In the genomic region with DNA sequence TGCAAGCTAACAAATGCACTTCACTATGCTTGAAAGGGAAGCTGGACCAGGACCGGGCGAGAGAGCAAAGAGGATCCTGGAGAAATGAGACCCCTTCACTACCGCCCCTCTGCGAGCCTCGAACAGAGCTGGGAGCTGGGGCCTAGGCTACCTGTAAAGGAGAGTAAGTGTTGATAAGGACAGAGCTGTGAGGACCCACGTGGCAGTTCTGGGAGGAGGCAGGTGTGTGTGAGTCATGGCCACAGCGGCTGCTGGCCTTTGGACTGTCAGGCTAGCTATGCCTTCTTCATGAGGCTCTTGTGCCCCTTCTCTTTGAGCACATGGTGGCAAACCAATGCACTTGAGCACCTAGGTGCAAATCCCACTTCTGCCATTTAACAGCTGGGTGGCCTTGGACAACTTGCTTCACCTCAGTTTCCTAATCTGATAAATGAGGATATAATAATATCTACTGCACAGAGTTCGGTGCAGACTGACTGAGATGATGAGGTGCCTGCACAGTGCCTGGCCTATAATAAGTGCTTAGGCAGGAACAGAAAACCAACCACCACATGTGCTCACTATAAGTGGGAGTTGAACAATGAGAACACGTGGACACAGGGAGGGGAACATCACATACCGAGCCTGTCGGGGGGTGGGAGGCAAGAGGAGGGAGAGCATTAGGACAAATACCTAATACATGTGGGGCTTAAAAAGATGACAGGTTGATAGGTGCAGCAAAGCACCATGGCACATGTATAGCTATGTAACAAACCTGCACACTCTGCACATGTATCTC, we compare ENCODE assay signal across 29 cellular contexts. TPM values are rescaled to one million over a fixed set of nuclear protein-coding genes. Genes with fewer than 3 reads are reported as not detected.
DNase-seq lines count a peak whose midpoint lies in the region; ATAC-seq, FAIRE-seq and TF ChIP-seq lines count a peak whose summit lies in the region.
"Had no signal": no experiment of that assay in that cellular context is flagged by ENCODE, and none has a peak within 500 bp of the region (broad histone marks: within the 10 kb centered on the region; RNA-seq: fewer than 3 reads in every experiment).

No MANE protein-coding gene starts in this region.

- peaks cover 22 to 48% (median 27%) of the 10 kb centered on the region in 5 donors for H3K27me3 Mint-ChIP-seq in naive thymus-derived CD4-positive, alpha-beta T cell

- H3K27ac Mint-ChIP-seq in naive thymus-derived CD4-positive, alpha-beta T cell, result no peak overlapping the region
- H3K27ac Mint-ChIP-seq: activated naive CD8-positive, alpha-beta T cell treated with anti-CD3 and anti-CD28 coated beads, Interleukin-2, amount 10 ng/mL, durations not matched to agents 7 days and 5 days; activated T-helper 2 cell treated with anti-CD3 and anti-CD28 coated beads, Interferon-gamma antibody, Interleukin-2, Interleukin-4, amounts not matched to agents 10 μg/mL and 5 μg/mL and 100 μg/mL, durations not matched to agents 14 hours and 24 hours and 36 hours; endodermal cell; GM23338; T-helper 1 cell treated with Interleukin-12 subunit alpha and Interleukin-12 subunit beta and Interleukin-4 antibody, amounts not matched to agents 30 μg/mL and 1 μg/mL, for 36 hours had no signal

- TF ChIP-seq POLR2A in body of pancreas (IDR thresholded peaks at IDR 0.05) (no peak), GM12891 (IDR thresholded peaks at IDR 0.05; ENCODE audit: low read depth, low read length) (no peak)

- DNase-seq in Ammon's horn (ENCODE audit: low spot score) (peak; percentile 58), HT1080 (ENCODE audit: low read depth) (peak; percentile 25), body of pancreas (peak; percentile 63 to 87 (median 78)), mucosa of descending colon (peak; percentile 66 to 75 (median 73)), NCI-H2171 (lab: John Stamatoyannopoulos, UW) (no peak), GM12891 (ENCODE audit: insufficient read length, low spot score) (no peak), foreskin melanocyte (no peak)
- no peak for DNase-seq in naive thymus-derived CD4-positive, alpha-beta T cell
- DNase-seq: activated CD4-positive, alpha-beta T cell treated with anti-CD3 and anti-CD28 coated beads, Interleukin-2, amount 10 ng/mL, durations not matched to agents 7 days and 5 days; activated CD8-positive, alpha-beta memory T cell treated with anti-CD3 and anti-CD28 coated beads, Interleukin-2, amount 50 U/mL, for 4 hours; activated naive CD8-positive, alpha-beta T cell treated with anti-CD3 and anti-CD28 coated beads, Interleukin-2, amount 10 ng/mL, durations not matched to agents 7 days and 5 days; endodermal cell; GF-D8; heart right ventricle; mammary epithelial cell; naive B cell; NCI-H2107; NCI-H526 treated with DMSO at 0.1 percent for 48 hours; PC-9; right cardiac atrium had no signal

- 56 to 72% methylated on average over 10 to 11 of the region's 11 CpGs for WGBS in body of pancreas, 2 donors

- TF ChIP-seq CTCF in body of pancreas (IDR thresholded peaks at IDR 0.05) (no peak), mucosa of descending colon (IDR thresholded peaks at IDR 0.05) (no peak)

- H3K4me3 ChIP-seq in body of pancreas (no peak overlapping the region), mucosa of descending colon (no peak overlapping the region)
- H3K4me3 ChIP-seq in naive thymus-derived CD4-positive, alpha-beta T cell (ENCODE audit: low read length), result no peak overlapping the region
- H3K4me3 ChIP-seq: BLaER1, GM23338, heart right ventricle, PC-9, SJSA1, suprapubic skin had no signal

- intact Hi-C loops in body of pancreas (cut with DNase I), result no loop called here
- intact Hi-C loops in mucosa of descending colon (cut with DNase I, micrococcal nuclease), result no loop called here
- intact Hi-C loops in naive thymus-derived CD4-positive, alpha-beta T cell (cut with micrococcal nuclease), result no loop called here

- no peak overlapping the region for H3K4me3 Mint-ChIP-seq in naive thymus-derived CD4-positive, alpha-beta T cell
- H3K4me3 Mint-ChIP-seq: activated CD4-positive, alpha-beta T cell treated with anti-CD3 and anti-CD28 coated beads, Interleukin-2, amount 10 ng/mL, durations not matched to agents 7 days and 5 days; activated naive CD8-positive, alpha-beta T cell treated with anti-CD3 and anti-CD28 coated beads, Interleukin-2, amount 10 ng/mL, durations not matched to agents 7 days and 5 days; endodermal cell; GM23338; naive B cell; T-helper 1 cell treated with Interleukin-12 subunit alpha and Interleukin-12 subunit beta and Interleukin-4 antibody, amounts not matched to agents 30 μg/mL and 1 μg/mL, for 36 hours had no signal

- no peaks in the 10 kb centered on the region for H3K36me3 ChIP-seq in body of pancreas (replicated peaks in 1 of 2; ENCODE audit: insufficient read depth in 1 of 2, low read depth in 2 of 2)
- H3K36me3 ChIP-seq in mucosa of descending colon (ENCODE audit: low read depth), result no peaks in the 10 kb centered on the region
- no peaks in the 10 kb centered on the region for H3K36me3 ChIP-seq in naive thymus-derived CD4-positive, alpha-beta T cell (ENCODE audit: control insufficient read depth in 2 of 3, insufficient read depth in 3 of 3, low read length in 3 of 3)
- H3K36me3 ChIP-seq: BLaER1, heart right ventricle, SJSA1, suprapubic skin had no signal

- H3K36me3 Mint-ChIP-seq in naive thymus-derived CD4-positive, alpha-beta T cell, result peaks cover 0 to 6% (median 0%) of the 10 kb centered on the region in 5 donors
- H3K36me3 Mint-ChIP-seq: activated naive CD8-positive, alpha-beta T cell treated with anti-CD3 and anti-CD28 coated beads, Interleukin-2, amount 10 ng/mL, durations not matched to agents 7 days and 5 days; naive B cell had no signal

- no peaks in the 10 kb centered on the region for H3K9me3 Mint-ChIP-seq in naive thymus-derived CD4-positive, alpha-beta T cell
- H3K9me3 Mint-ChIP-seq: activated CD4-positive, alpha-beta T cell treated with anti-CD3 and anti-CD28 coated beads, Interleukin-2, amount 10 ng/mL, durations not matched to agents 7 days and 5 days; activated naive CD8-positive, alpha-beta T cell treated with anti-CD3 and anti-CD28 coated beads, Interleukin-2, amount 10 ng/mL, durations not matched to agents 7 days and 5 days; activated T-helper 2 cell treated with anti-CD3 and anti-CD28 coated beads, Interferon-gamma antibody, Interleukin-2, Interleukin-4, amounts not matched to agents 10 μg/mL and 5 μg/mL and 100 μg/mL, durations not matched to agents 14 hours and 24 hours and 36 hours; endodermal cell; GM23338; naive B cell; T-helper 1 cell treated with Interleukin-12 subunit alpha and Interleukin-12 subunit beta and Interleukin-4 antibody, amounts not matched to agents 30 μg/mL and 1 μg/mL, for 36 hours had no signal

- H3K4me1 Mint-ChIP-seq in naive thymus-derived CD4-positive, alpha-beta T cell, result peaks cover 0 to 29% (median 0%) of the 10 kb centered on the region in 7 donors
- H3K4me1 Mint-ChIP-seq: naive B cell had no signal

- ATAC-seq in body of pancreas (peak; percentile 96), mucosa of descending colon (peak; percentile 99)
- ATAC-seq in naive thymus-derived CD4-positive, alpha-beta T cell, result no peak
- ATAC-seq: GM23338, heart right ventricle had no signal

- peak overlapping the region in 1 of 4 donors; percentile 15 for H3K27ac ChIP-seq in body of pancreas
- H3K27ac ChIP-seq in naive thymus-derived CD4-positive, alpha-beta T cell (ENCODE audit: low read depth, low read length), result no peak overlapping the region
- H3K27ac ChIP-seq: BLaER1, heart right ventricle, PC-9, SJSA1, suprapubic skin had no signal

- no peaks in the 10 kb centered on the region for H3K27me3 ChIP-seq in body of pancreas
- peaks cover 0 to 2% of the 10 kb centered on the region in 2 donors for H3K27me3 ChIP-seq in naive thymus-derived CD4-positive, alpha-beta T cell (ENCODE audit: control insufficient read depth in 2 of 2, insufficient read depth in 2 of 2, low read length in 2 of 2)
- H3K27me3 ChIP-seq: BLaER1 had no signal

- H3K4me1 ChIP-seq in body of pancreas (peaks cover 6% of the 10 kb centered on the region), mucosa of descending colon (ENCODE audit: low read depth) (no peaks in the 10 kb centered on the region)
- no peaks in the 10 kb centered on the region for H3K4me1 ChIP-seq in naive thymus-derived CD4-positive, alpha-beta T cell (ENCODE audit: control insufficient read depth in 2 of 2, insufficient read depth in 2 of 2, low read length in 2 of 2)
- H3K4me1 ChIP-seq: SJSA1, suprapubic skin had no signal

- POLR2A ChIA-PET in naive thymus-derived CD4-positive, alpha-beta T cell (lab: Charles Lee), result no interaction called here

- H3K9me3 ChIP-seq in body of pancreas, result no peaks in the 10 kb centered on the region
- H3K9me3 ChIP-seq in mucosa of descending colon, result no peaks in the 10 kb centered on the region
- H3K9me3 ChIP-seq in naive thymus-derived CD4-positive, alpha-beta T cell (ENCODE audit: control insufficient read depth in 2 of 3, low read length in 3 of 3), result no peaks in the 10 kb centered on the region
- H3K9me3 ChIP-seq: BLaER1, heart right ventricle, SJSA1, suprapubic skin had no signal

- CTCF ChIA-PET in naive thymus-derived CD4-positive, alpha-beta T cell (lab: Charles Lee), result no interaction called here

- FAIRE-seq in GM12891 (lab: Jason Lieb, UNC), result no peak
- FAIRE-seq: colon had no signal

TF ChIP-seq in GM12891, 5 proteins besides CTCF, POLR2A, EP300 and RAD21:
- TF ChIP-seq TAF1 (IDR thresholded peaks at IDR 0.05; ENCODE audit: low read depth, low read length) (no peak), POLR2AphosphoS5 (IDR thresholded peaks at IDR 0.05; ENCODE audit: low read depth, low read length) (no peak)

RNA-seq across cellular contexts. Expression of a gene that starts 35.3 kb away (rescaled TPM):
- 0.33 and 0.82 TPM in 2 replicates for total RNA-seq in HT1080 (2014; rRNA removed; shearing (Covaris generic))
- 0.36 and 0.43 TPM in 2 replicates for polyA plus RNA-seq in HT1080 (2015; cell fraction: cytosol; rRNA removed)
- 0.33 and 0.48 TPM in 2 replicates for polyA plus RNA-seq in HT1080 (2015; cell fraction: nucleus; rRNA removed)
- total RNA-seq in body of pancreas (10 to 100 TPM in 1 of 2 donors, 1 to 10 TPM in 1; 7.6 to 39.4 TPM), mucosa of descending colon (1 to 10 TPM; 1.2 to 3.9 (median 1.6) TPM)
- total RNA-seq in naive thymus-derived CD4-positive, alpha-beta T cell, result 1 to 10 TPM in 1 of 5 experiments, under 1 TPM in 2, not detected in 2; 0.24 to 1.4 (median 0.30) TPM
- polyA plus RNA-seq in naive thymus-derived CD4-positive, alpha-beta T cell, result not detected
- 0.19 TPM for polyA plus RNA-seq in GM12891 (2012; ENCODE audit: low read depth, missing spikeins)
- total RNA-seq: fibroblast of lung, mammary epithelial cell, SJSA1 had no signal
- polyA plus RNA-seq: fibroblast of lung had no signal

RNA-seq across cellular contexts. Expression of a gene that starts 52.9 kb away (rescaled TPM):
- not detected in 2 replicates for total RNA-seq in HT1080 (2014; rRNA removed; shearing (Covaris generic))
- not detected in 2 replicates for polyA plus RNA-seq in HT1080 (2015; cell fraction: cytosol; rRNA removed)
- not detected in 2 replicates for polyA plus RNA-seq in HT1080 (2015; cell fraction: nucleus; rRNA removed)
- total RNA-seq in body of pancreas (10 to 100 TPM; 42.5 to 87.0 TPM), mucosa of descending colon (1 to 10 TPM; 2.2 to 4.1 (median 3.3) TPM)
- under 1 TPM in 1 of 5 experiments, not detected in 4; 0.36 TPM for total RNA-seq in naive thymus-derived CD4-positive, alpha-beta T cell
- not detected for polyA plus RNA-seq in naive thymus-derived CD4-positive, alpha-beta T cell
- not detected for polyA plus RNA-seq in GM12891 (2012; ENCODE audit: low read depth, missing spikeins)
- total RNA-seq: A673; activated CD4-positive, alpha-beta T cell treated with anti-CD3 and anti-CD28 coated beads, Interleukin-2, amount 10 ng/mL, durations not matched to agents 7 days and 5 days; activated naive CD8-positive, alpha-beta T cell treated with anti-CD3 and anti-CD28 coated beads, Interleukin-2, amount 10 ng/mL, durations not matched to agents 7 days and 5 days; fibroblast of lung; PC-9; SJSA1 had no signal
- polyA plus RNA-seq: fibroblast of lung, mammary epithelial cell had no signal

Comparison
In these comparisons a context has a peak if more than half of its experiments do, and no peak if none do; other contexts are left out.
1. DNase-seq: peak in Ammon's horn (single experiment), HT1080 (single experiment), body of pancreas (4 of 4) and mucosa of descending colon (3 of 3); none in naive thymus-derived CD4-positive, alpha-beta T cell (0 of 9), NCI-H2171 (single experiment), GM12891 (single experiment) and foreskin melanocyte (single experiment).
2. RNA of a gene that starts 52.9 kb away (total RNA-seq): 42.5 to 87.0 TPM in body of pancreas; 2.2 to 4.1 TPM in mucosa of descending colon, not detected in HT1080 and 0.36 TPM in naive thymus-derived CD4-positive, alpha-beta T cell; every median in the first group is over 4 times any median in the second.